8 cellular contexts compared by ENCODE assay signal in the genomic region with DNA sequence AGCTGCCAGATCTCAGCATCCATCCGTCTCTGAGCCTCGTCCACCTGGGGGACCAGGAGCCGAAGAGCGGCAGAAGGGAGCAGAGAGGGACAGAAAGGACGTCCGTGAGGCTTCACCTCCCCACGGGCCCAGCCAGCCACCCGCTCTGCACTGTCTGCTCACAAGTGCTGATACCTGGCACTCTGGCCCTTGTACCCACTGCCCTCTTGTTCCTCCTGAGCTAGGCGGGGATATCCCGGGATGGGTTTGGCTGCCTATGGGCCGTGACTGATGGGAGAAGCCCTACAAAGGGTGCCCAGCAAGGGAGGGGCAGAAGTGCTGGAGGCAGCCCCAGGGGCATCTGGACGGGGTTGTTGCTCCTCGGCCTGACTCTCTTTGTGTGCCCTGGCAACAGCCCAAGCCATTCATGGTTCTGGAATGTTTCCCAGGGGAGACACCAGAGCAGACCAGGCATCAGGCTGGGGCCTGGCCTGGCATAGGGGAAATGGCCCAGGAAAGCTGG. TPM values are rescaled to one million over a fixed set of nuclear protein-coding genes. Genes with fewer than 3 reads are reported as not detected.
DNase-seq lines count a peak whose midpoint lies in the region; ATAC-seq and TF ChIP-seq lines count a peak whose summit lies in the region.

No MANE protein-coding gene starts in this region.

- no peaks in the 10 kb centered on the region for H3K27me3 Mint-ChIP-seq in natural killer cell treated with Interleukin-12 subunit alpha and Interleukin-12 subunit beta and Interleukin-15 and Interleukin-18, amount 100 ng/mL, for 72 hours

- no peak for ATAC-seq in natural killer cell treated with Interleukin-12 subunit alpha and Interleukin-12 subunit beta and Interleukin-15 and Interleukin-18, amount 100 ng/mL, for 72 hours
- ATAC-seq in HG02938 (IDR thresholded peaks at IDR 0.05; ENCODE audit: unreplicated experiment) = no peak

- H3K4me3 ChIP-seq in fibroblast of lung (replicated peaks in 1 of 4; ENCODE audit: control extremely low read depth in 1 of 4, insufficient read depth in 1 of 4, low read depth in 3 of 4, low read length in 4 of 4) = no peak overlapping the region

- no peaks in the 10 kb centered on the region for H3K9me3 ChIP-seq in fibroblast of lung (ENCODE audit: control insufficient read depth, insufficient read depth, low read depth, low read length)

- H3K27ac ChIP-seq in fibroblast of lung (ENCODE audit: insufficient read depth, low read length) = no peak overlapping the region

- TF ChIP-seq CTCF in fibroblast of lung (conservative IDR thresholded peaks at IDR 0.05 in 1 of 2, IDR thresholded peaks at IDR 0.05 in 1 of 2; ENCODE audit: low read depth in 1 of 2, low read length in 2 of 2) = no peak

- H3K9ac ChIP-seq in fibroblast of lung (ENCODE audit: insufficient read depth, low read length) = no peak overlapping the region

- no peaks in the 10 kb centered on the region for H3K36me3 Mint-ChIP-seq in natural killer cell treated with Interleukin-12 subunit alpha and Interleukin-12 subunit beta and Interleukin-15 and Interleukin-18, amount 100 ng/mL, for 72 hours

- H3K9me3 Mint-ChIP-seq in natural killer cell treated with Interleukin-12 subunit alpha and Interleukin-12 subunit beta and Interleukin-15 and Interleukin-18, amount 100 ng/mL, for 72 hours = no peaks in the 10 kb centered on the region

- peak; percentile 96 for DNase-seq in Daoy (ENCODE audit: low read depth)
- peak; percentile 9 for DNase-seq in NCI-H774 (lab: John Stamatoyannopoulos, UW)
- peak; percentile 76 to 77 for DNase-seq in fibroblast of lung (ENCODE audit: low read depth in 2 of 2)
- peak; percentile 81 for DNase-seq in pons (ENCODE audit: low spot score)
- no peak for DNase-seq in effector CD4-positive, alpha-beta T cell
- no peak for DNase-seq in natural killer cell treated with Interleukin-12 subunit alpha and Interleukin-12 subunit beta and Interleukin-15 and Interleukin-18, amount 100 ng/mL, for 72 hours (ENCODE audit: low spot score)
- DNase-seq in activated CD4-positive, alpha-beta T cell treated with anti-CD3 and anti-CD28 coated beads, Interleukin-2, amount 50 U/mL, for 48 hours = no peak

- H4K20me1 ChIP-seq in fibroblast of lung (ENCODE audit: control insufficient read depth, extremely low read depth, insufficient read depth, low read length) = no peaks in the 10 kb centered on the region

- no peaks in the 10 kb centered on the region for H3K79me2 ChIP-seq in fibroblast of lung (ENCODE audit: control insufficient read depth, insufficient read depth, low read length)

- no peak overlapping the region for H3K4me3 Mint-ChIP-seq in natural killer cell treated with Interleukin-12 subunit alpha and Interleukin-12 subunit beta and Interleukin-15 and Interleukin-18, amount 100 ng/mL, for 72 hours

- peaks cover 11% of the 10 kb centered on the region for H3K4me1 ChIP-seq in fibroblast of lung (ENCODE audit: control insufficient read depth, extremely low read depth, insufficient read depth, low read length)

- H3K27me3 ChIP-seq in fibroblast of lung (ENCODE audit: control insufficient read depth, insufficient read depth, low read length) = no peaks in the 10 kb centered on the region

- no peaks in the 10 kb centered on the region for H3K4me1 Mint-ChIP-seq in natural killer cell treated with Interleukin-12 subunit alpha and Interleukin-12 subunit beta and Interleukin-15 and Interleukin-18, amount 100 ng/mL, for 72 hours (ENCODE audit: low read depth in 2 of 2)

- no peak overlapping the region for H3K4me2 ChIP-seq in fibroblast of lung (ENCODE audit: extremely low read depth, insufficient read depth, low read length)

- H2AFZ ChIP-seq in fibroblast of lung (ENCODE audit: low read length) = no peak overlapping the region

- peaks cover 42% of the 10 kb centered on the region for H3K36me3 ChIP-seq in fibroblast of lung (ENCODE audit: control insufficient read depth, insufficient read depth, low read length)

- no peak overlapping the region for H3K27ac Mint-ChIP-seq in natural killer cell treated with Interleukin-12 subunit alpha and Interleukin-12 subunit beta and Interleukin-15 and Interleukin-18, amount 100 ng/mL, for 72 hours

RNA-seq across cellular contexts. Expression of a gene that starts 57.6 kb away (rescaled TPM):
- not detected in 2 replicates for total RNA-seq in Daoy (2014; rRNA removed; shearing (Covaris generic))
- under 0.01 TPM in 1 of 2 replicates, not detected in the other for total RNA-seq in fibroblast of lung
- polyA plus RNA-seq in fibroblast of lung = 0.03 TPM in 1 of 2 replicates, not detected in the other
- 15.8 and 51.0 TPM in 2 replicates for polyA plus RNA-seq in fibroblast of lung (2012)
- polyA minus RNA-seq in fibroblast of lung (ENCODE audit: low replicate concordance) = 0.51 TPM in 1 of 2 replicates, not detected in the other
- not detected for total RNA-seq in natural killer cell treated with Interleukin-12 subunit alpha and Interleukin-12 subunit beta and Interleukin-15 and Interleukin-18, amount 100 ng/mL, for 72 hours

Comparison
In these comparisons a context has a peak if more than half of its experiments do, and no peak if none do; other contexts are left out.
1. DNase-seq: peak in Daoy (single experiment), NCI-H774 (single experiment), fibroblast of lung (2 of 2) and pons (single experiment); none in effector CD4-positive, alpha-beta T cell (single experiment), natural killer cell treated with Interleukin-12 subunit alpha and Interleukin-12 subunit beta and Interleukin-15 and Interleukin-18, amount 100 ng/mL, for 72 hours (single experiment) and activated CD4-positive, alpha-beta T cell treated with anti-CD3 and anti-CD28 coated beads, Interleukin-2, amount 50 U/mL, for 48 hours (0 of 2).